In the genomic region with DNA sequence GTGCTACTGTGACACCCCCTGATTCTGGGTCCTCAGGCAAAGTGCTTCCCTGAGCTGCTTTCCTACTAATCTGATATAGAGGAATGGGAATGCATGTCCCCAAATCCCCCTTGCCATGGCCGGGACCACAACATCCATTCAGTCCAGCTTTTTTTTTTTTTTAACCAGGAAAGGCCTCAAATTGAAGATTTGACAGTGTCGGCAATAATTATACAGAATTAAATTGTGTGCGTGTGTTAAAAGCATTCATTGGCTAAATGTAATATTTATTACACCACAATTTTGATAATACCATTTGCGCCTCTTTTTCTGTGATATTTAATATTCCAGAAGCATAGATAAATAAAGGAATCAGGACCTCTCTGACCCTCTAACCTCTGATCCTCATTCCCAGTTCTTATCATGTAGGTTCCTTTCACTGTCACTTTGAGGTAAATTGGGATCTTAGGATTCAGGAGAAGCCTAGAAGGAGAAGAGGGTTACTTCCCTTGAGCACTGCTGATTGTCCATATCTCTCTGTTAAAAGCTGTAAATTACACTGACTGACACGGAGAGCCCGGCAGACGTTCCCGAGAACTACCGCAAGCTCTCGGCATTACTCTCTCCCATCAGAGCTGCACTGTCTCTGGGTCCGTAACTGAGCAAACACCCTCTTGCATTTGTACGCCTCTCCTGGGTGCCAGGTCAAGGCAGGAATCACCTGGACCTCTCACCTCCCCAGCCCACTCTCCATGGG, we compare ENCODE assay signal across 32 cellular contexts.
"Had no signal": no experiment of that assay in that cellular context is flagged by ENCODE, and none has a peak within 500 bp of the region (broad histone marks: within the 10 kb centered on the region; RNA-seq: fewer than 3 reads in every experiment).

No MANE protein-coding gene starts in this region.

- FAIRE-seq: RCC 7860, TTC549 had no signal

- H3K27me3 ChIP-seq: ascending aorta, cardiac muscle cell, MG63 had no signal

- H3K4me1 ChIP-seq: ascending aorta, SJCRH30 had no signal

- ATAC-seq: activated CD8-positive, alpha-beta T cell treated with anti-CD3 and anti-CD28 coated beads for 36 hours; activated T-cell treated with anti-CD3 and anti-CD28 coated beads, Interleukin-2, amount 50 U/mL, for 72 hours; activated T-helper 17 cell treated with anti-CD3 and anti-CD28 coated beads, Interleukin-2, amount 50 U/mL, for 72 hours had no signal

- H3K9me3 ChIP-seq: ascending aorta, MG63, SJCRH30 had no signal

- H3K27ac ChIP-seq: ascending aorta, cardiac muscle cell, PC-9, RWPE1, SJCRH30, SK-N-MC had no signal

- H3K4me2 ChIP-seq: PC-9 had no signal

- DNase-seq: activated CD4-positive, alpha-beta T cell treated with anti-CD3 and anti-CD28 coated beads, Interleukin-2, amount 10 ng/mL, durations not matched to agents 24 days and 14 days; activated CD4-positive, alpha-beta T cell treated with anti-CD3 and anti-CD28 coated beads, Interleukin-2, amount 50 U/mL, for 4 hours; activated CD8-positive, alpha-beta T cell treated with anti-CD3 and anti-CD28 coated beads for 36 hours; activated effector memory CD4-positive, alpha-beta T cell treated with anti-CD3 and anti-CD28 coated beads, Interleukin-2, amount 50 U/mL, for 16 hours; activated naive CD4-positive, alpha-beta T cell; activated naive CD4-positive, alpha-beta T cell treated with anti-CD3 and anti-CD28 coated beads, Interleukin-2, amount 50 U/mL, for 16 hours; activated naive CD8-positive, alpha-beta T cell treated with anti-CD3 and anti-CD28 coated beads for 36 hours; activated T-cell treated with anti-CD3 and anti-CD28 coated beads, Interleukin-2, amount 50 U/mL, for 1 hour; activated T-cell treated with anti-CD3 and anti-CD28 coated beads, Interleukin-2, amount 50 U/mL, for 72 hours; amygdala; Karpas-422; MG63; NCI-H1048; NCI-H1105 treated with DMSO at 0.1 percent for 48 hours; NCI-H1436; NCI-H1694; NCI-H1930; NCI-H2081 treated with DMSO at 0.1 percent for 48 hours; NCI-H226; NCI-H446 treated with DMSO at 0.1 percent for 48 hours; NCI-H524; NCI-H69; PC-9; SHP77; SJCRH30 had no signal

- H2AFZ ChIP-seq: PC-9 had no signal

- H3K4me3 ChIP-seq: ascending aorta, cardiac muscle cell, MG63, PC-9, SJCRH30, SK-N-MC had no signal

- H3K36me3 ChIP-seq: ascending aorta, cardiac muscle cell, MG63, SJCRH30 had no signal
